ENCODE assay signal across 13 cellular contexts in genomic region chr1:167165948-167166702, GRCh38. TPM values are rescaled to one million over a fixed set of nuclear protein-coding genes. Genes with fewer than 3 reads are reported as not detected.
DNase-seq lines count a peak whose midpoint lies in the region; ATAC-seq and TF ChIP-seq lines count a peak whose summit lies in the region.
"Had no signal": no experiment of that assay in that cellular context is flagged by ENCODE, and none has a peak within 500 bp of the region (broad histone marks: within the 10 kb centered on the region; RNA-seq: fewer than 3 reads in every experiment).

No MANE protein-coding gene starts in this region.

- H3K4me3 ChIP-seq in neuron (ENCODE audit: low read length) = peak overlapping the region; percentile 32
- H3K4me3 ChIP-seq in testis = no peak overlapping the region
- no peak overlapping the region for H3K4me3 ChIP-seq in MM.1S (ENCODE audit: low read length)
- H3K4me3 ChIP-seq: GM12878, right lobe of liver had no signal

- TF ChIP-seq POLR2A in testis (IDR thresholded peaks at IDR 0.05) = no peak

- no peaks in the 10 kb centered on the region for H3K36me3 ChIP-seq in neuron (ENCODE audit: insufficient read depth, low read length)
- no peaks in the 10 kb centered on the region for H3K36me3 ChIP-seq in testis (ENCODE audit: low read depth, missing control alignments)
- no peaks in the 10 kb centered on the region for H3K36me3 ChIP-seq in MM.1S (replicated peaks; ENCODE audit: insufficient read depth, low read length)
- H3K36me3 ChIP-seq: right lobe of liver had no signal

- H3K27ac Mint-ChIP-seq in endothelial cell (ENCODE audit: unreplicated experiment) = peak overlapping the region; percentile 89
- H3K27ac Mint-ChIP-seq: activated CD4-positive, alpha-beta memory T cell treated with anti-CD3 and anti-CD28 coated beads, Interleukin-2, amount 10 ng/mL, durations not matched to agents 7 days and 5 days had no signal

- no peaks in the 10 kb centered on the region for H3K36me3 Mint-ChIP-seq in endothelial cell (ENCODE audit: low read depth, unreplicated experiment)

- 47 to 48% methylated on average over 14 of the region's 14 CpGs for WGBS in testis, 2 donors

- H3K79me2 ChIP-seq in MM.1S (ENCODE audit: low read length) = no peaks in the 10 kb centered on the region

- H3K27ac ChIP-seq in testis (no peak overlapping the region), MM.1S (ENCODE audit: low read length) (no peak overlapping the region)
- H3K27ac ChIP-seq: right lobe of liver had no signal

- peak; percentile 19 for DNase-seq in ELR (ENCODE audit: low read depth)
- DNase-seq in NCI-H2227 (lab: John Stamatoyannopoulos, UW; ENCODE audit: unreplicated experiment) = peak; percentile 81
- DNase-seq in endothelial cell (ENCODE audit: low spot score) = peak; percentile 65
- DNase-seq in Right ventricle myocardium superior = no peak
- DNase-seq in testis = no peak
- no peak for DNase-seq in MM.1S
- no peak for DNase-seq in GM19240 (ENCODE audit: insufficient read length, low spot score)
- DNase-seq: activated CD4-positive, alpha-beta memory T cell treated with anti-CD3 and anti-CD28 coated beads, Interleukin-2, amount 10 ng/mL, durations not matched to agents 7 days and 5 days; left ventricle myocardium superior; NCI-H510A; right lobe of liver had no signal

- H2AFZ ChIP-seq in neuron (ENCODE audit: low read depth, low read length) = no peak overlapping the region
- H2AFZ ChIP-seq in MM.1S (ENCODE audit: low read length) = no peak overlapping the region

- H3K9me3 ChIP-seq in neuron (ENCODE audit: low read length) (peaks cover 13% of the 10 kb centered on the region), testis (no peaks in the 10 kb centered on the region), MM.1S (replicated peaks; ENCODE audit: insufficient read depth, low read length) (no peaks in the 10 kb centered on the region)
- H3K9me3 ChIP-seq: right lobe of liver had no signal

- H4K20me1 ChIP-seq in MM.1S (ENCODE audit: insufficient read depth, low read length) = no peaks in the 10 kb centered on the region

- peaks cover 58% of the 10 kb centered on the region for H3K4me1 Mint-ChIP-seq in endothelial cell (ENCODE audit: unreplicated experiment)
- H3K4me1 Mint-ChIP-seq: activated CD4-positive, alpha-beta memory T cell treated with anti-CD3 and anti-CD28 coated beads, Interleukin-2, amount 10 ng/mL, durations not matched to agents 7 days and 5 days had no signal

- H3K4me3 Mint-ChIP-seq in endothelial cell (ENCODE audit: unreplicated experiment) = peak overlapping the region; percentile 66
- H3K4me3 Mint-ChIP-seq: activated CD4-positive, alpha-beta memory T cell treated with anti-CD3 and anti-CD28 coated beads, Interleukin-2, amount 10 ng/mL, durations not matched to agents 7 days and 5 days had no signal

- no peak for ATAC-seq in Right ventricle myocardium superior (ENCODE audit: poor library complexity)
- ATAC-seq: GM12878, left ventricle myocardium superior, right lobe of liver had no signal

- no peaks in the 10 kb centered on the region for H3K9me2 ChIP-seq in MM.1S (replicated peaks; ENCODE audit: insufficient read depth, low read length)

- peaks cover 24% of the 10 kb centered on the region for H3K4me1 ChIP-seq in neuron (ENCODE audit: insufficient read depth, low read length)
- H3K4me1 ChIP-seq in testis = no peaks in the 10 kb centered on the region
- H3K4me1 ChIP-seq in MM.1S (ENCODE audit: low read length) = no peaks in the 10 kb centered on the region
- H3K4me1 ChIP-seq: right lobe of liver had no signal

- H3K4me2 ChIP-seq in MM.1S (ENCODE audit: low read depth, low read length) = no peak overlapping the region

- H3K9ac ChIP-seq in MM.1S (ENCODE audit: low read length) = no peak overlapping the region

- H3K9me3 Mint-ChIP-seq in endothelial cell (ENCODE audit: unreplicated experiment) = no peaks in the 10 kb centered on the region
- H3K9me3 Mint-ChIP-seq: activated CD4-positive, alpha-beta memory T cell treated with anti-CD3 and anti-CD28 coated beads, Interleukin-2, amount 10 ng/mL, durations not matched to agents 7 days and 5 days had no signal

- TF ChIP-seq CTCF in endothelial cell (IDR thresholded peaks at IDR 0.05; ENCODE audit: unreplicated experiment) (no peak), testis (IDR thresholded peaks at IDR 0.05) (no peak), MM.1S (IDR thresholded peaks at IDR 0.05; ENCODE audit: low read length) (no peak)

- peaks cover 19% of the 10 kb centered on the region for H3K27me3 ChIP-seq in neuron (ENCODE audit: insufficient read depth, low read length)
- H3K27me3 ChIP-seq in testis = no peaks in the 10 kb centered on the region
- H3K27me3 ChIP-seq in MM.1S (replicated peaks; ENCODE audit: insufficient read depth, low read length) = no peaks in the 10 kb centered on the region
- H3K27me3 ChIP-seq: right lobe of liver had no signal

- intact Hi-C loops in Right ventricle myocardium superior (cut with DNase I) = no loop called here
- intact Hi-C loops in testis (cut with DNase I; ENCODE audit: low total_unique reads) = no loop called here

- no peaks in the 10 kb centered on the region for H3F3A ChIP-seq in MM.1S (ENCODE audit: insufficient read depth, low read length)

- peaks cover 7% of the 10 kb centered on the region for H3K27me3 Mint-ChIP-seq in endothelial cell (ENCODE audit: unreplicated experiment)

RNA-seq across cellular contexts. Expression of gene POU2F1, which starts 54.6 kb away (rescaled TPM):
- 24.5 TPM for total RNA-seq in endothelial cell (ENCODE audit: unreplicated experiment)
- total RNA-seq in Right ventricle myocardium superior = 7.4 TPM
- 10 to 100 TPM; 36.0 to 36.9 TPM for total RNA-seq in testis
- polyA plus RNA-seq in testis (ENCODE audit: insufficient read depth, low read depth, low replicate concordance) = 17.1 TPM

Comparison
In these comparisons a context has a peak if more than half of its experiments do, and no peak if none do; other contexts are left out.
1. DNase-seq: peak in ELR (single experiment), NCI-H2227 (single experiment) and endothelial cell (single experiment); none in Right ventricle myocardium superior (single experiment), testis (single experiment), MM.1S (single experiment) and GM19240 (single experiment).